Comparison of ENCODE assay signal across 9 cellular contexts in genomic region chr3:191136347-191136746, GRCh38.
DNase-seq lines count a peak whose midpoint lies in the region; ATAC-seq and TF ChIP-seq lines count a peak whose summit lies in the region.
"Had no signal": no experiment of that assay in that cellular context is flagged by ENCODE, and none has a peak within 500 bp of the region (broad histone marks: within the 10 kb centered on the region; RNA-seq: fewer than 3 reads in every experiment).

No MANE protein-coding gene starts in this region.

- H2BK5ac ChIP-seq in IMR-90 (ENCODE audit: low read depth, low read length, poor library complexity, severe bottlenecking): no peak overlapping the region

- H3K27ac ChIP-seq in IMR-90 (ENCODE audit: insufficient read depth, low read length) (no peak overlapping the region), brain microvascular endothelial cell (no peak overlapping the region), neural progenitor cell (no peak overlapping the region)

- peak; percentile 46; the same call in 1 of the 2 replicates for TF ChIP-seq RAD21 in IMR-90 (IDR thresholded peaks at IDR 0.05; ENCODE audit: low read length)

- H3K9me1 ChIP-seq in IMR-90 (ENCODE audit: insufficient read depth, low read length): no peaks in the 10 kb centered on the region

- H3K4me1 ChIP-seq in IMR-90 (ENCODE audit: control insufficient read depth, insufficient read depth, low read length) (no peaks in the 10 kb centered on the region), neural progenitor cell (peaks cover 5% of the 10 kb centered on the region)

- H3K14ac ChIP-seq in IMR-90 (replicated peaks; ENCODE audit: low read depth, low read length): no peak overlapping the region

- peaks cover 5% of the 10 kb centered on the region for H3K27me3 Mint-ChIP-seq in neural progenitor cell (ENCODE audit: insufficient read depth, low read depth)
- no peaks in the 10 kb centered on the region for H3K27me3 Mint-ChIP-seq in activated T-cell treated with anti-CD3 and anti-CD28 coated beads, Interleukin-2, amount 50 U/mL, for 24 hours
- H3K27me3 Mint-ChIP-seq: activated CD4-positive, alpha-beta memory T cell treated with anti-CD3 and anti-CD28 coated beads for 36 hours had no signal

- CTCF ChIA-PET in IMR-90 (lab: Yijun Ruan, JAX): interaction anchor here (1.4 kb wide), 1 partner anchor 12 kb away, joined by 4 read pairs; no protein-coding TSS in a partner anchor

- no TSS peak for BruUV-seq in IMR-90 (replicated peaks; lab: Mats Ljungman, UMichigan)

- no peak overlapping the region for H3K4ac ChIP-seq in IMR-90 (ENCODE audit: low read depth, low read length)

- WGBS in IMR-90 (ENCODE audit: extremely low coverage in 2 of 2, insufficient read length in 1 of 2), 2 experiments: 80% methylated on average over 2 of the region's 6 CpGs; no CpG with 5 or more reads in 1 of the 2 experiments

- in situ Hi-C loops in IMR-90 (cut with MboI; ENCODE audit: low sequenced_read_pairs) (no loop called here), brain microvascular endothelial cell (cut with HindIII; ENCODE audit: low pct_ligation_motif_present, low sequenced_read_pairs) (no loop called here)

- H2BK20ac ChIP-seq in IMR-90 (ENCODE audit: low read depth, low read length): no peak overlapping the region; the same call in 1 of the 2 replicates

- no peaks in the 10 kb centered on the region for H3K79me2 ChIP-seq in neural progenitor cell (ENCODE audit: low read depth)

- no peak for TF ChIP-seq POLR2A in IMR-90 (IDR thresholded peaks at IDR 0.05; ENCODE audit: low read depth, low read length)

- peaks cover 7% of the 10 kb centered on the region for H3K9me3 Mint-ChIP-seq in neural progenitor cell
- H3K9me3 Mint-ChIP-seq in activated T-cell treated with anti-CD3 and anti-CD28 coated beads, Interleukin-2, amount 50 U/mL, for 24 hours: peaks cover 9% of the 10 kb centered on the region

- H2AK5ac ChIP-seq in IMR-90 (ENCODE audit: low read depth, low read length): no peak overlapping the region

- H3F3A ChIP-seq in neural progenitor cell (ENCODE audit: low read depth): no peaks in the 10 kb centered on the region

- no peak overlapping the region for H3K56ac ChIP-seq in IMR-90 (ENCODE audit: extremely low read depth, insufficient read depth, low read length)

- intact Hi-C loops in IMR-90 (cut with micrococcal nuclease): loop anchor here (2.0 to 10.0 kb wide), 3 partner anchors 192 to 1306 kb away; partner anchors contain the start of gene CCDC50

- TF ChIP-seq CTCF in GM12865 (IDR thresholded peaks at IDR 0.05; ENCODE audit: insufficient read depth, low read depth, low read length, missing control alignments) (peak; percentile 27), IMR-90 (conservative IDR thresholded peaks at IDR 0.05; ENCODE audit: low read depth, low read length) (peak; percentile 44), brain microvascular endothelial cell (IDR thresholded peaks at IDR 0.05; ENCODE audit: low read depth, low read length, missing control alignments) (peak; percentile 43), neural progenitor cell (IDR thresholded peaks at IDR 0.05) (peak; percentile 35)

- no peak overlapping the region for H3K18ac ChIP-seq in IMR-90 (ENCODE audit: low read depth, low read length)

- H3K27ac Mint-ChIP-seq in neural progenitor cell: no peak overlapping the region
- H3K27ac Mint-ChIP-seq in activated T-cell treated with anti-CD3 and anti-CD28 coated beads, Interleukin-2, amount 50 U/mL, for 24 hours: no peak overlapping the region
- H3K27ac Mint-ChIP-seq: activated CD4-positive, alpha-beta memory T cell treated with anti-CD3 and anti-CD28 coated beads for 36 hours; nephron had no signal

- no peaks in the 10 kb centered on the region for H3K79me1 ChIP-seq in IMR-90 (ENCODE audit: low read depth in 1 of 2, low read length in 2 of 2)

- H3K36me3 Mint-ChIP-seq in neural progenitor cell: no peaks in the 10 kb centered on the region
- no peaks in the 10 kb centered on the region for H3K36me3 Mint-ChIP-seq in activated T-cell treated with anti-CD3 and anti-CD28 coated beads, Interleukin-2, amount 50 U/mL, for 24 hours (ENCODE audit: low read depth)

- peaks cover 2% of the 10 kb centered on the region for H3K4me1 Mint-ChIP-seq in neural progenitor cell
- H3K4me1 Mint-ChIP-seq in activated T-cell treated with anti-CD3 and anti-CD28 coated beads, Interleukin-2, amount 50 U/mL, for 24 hours (ENCODE audit: low read depth): no peaks in the 10 kb centered on the region
- H3K4me1 Mint-ChIP-seq: nephron had no signal

- H3K27me3 ChIP-seq in IMR-90 (ENCODE audit: control insufficient read depth, insufficient read depth, low read length) (no peaks in the 10 kb centered on the region), brain microvascular endothelial cell (replicated peaks) (no peaks in the 10 kb centered on the region), neural progenitor cell (no peaks in the 10 kb centered on the region)

- H3K4me3 ChIP-seq in GM12865 (ENCODE audit: low read depth, low read length): no peak overlapping the region
- no peak overlapping the region for H3K4me3 ChIP-seq in IMR-90 (ENCODE audit: insufficient read depth, low read depth, low read length)
- H3K4me3 ChIP-seq in brain microvascular endothelial cell (ENCODE audit: low read depth, low read length): no peak overlapping the region
- H3K4me3 ChIP-seq in neural progenitor cell: no peak overlapping the region

- DNase-seq in GM12865 (ENCODE audit: low read depth) (peak; percentile 44), IMR-90 (peak; percentile 18), brain microvascular endothelial cell (peak; percentile 46), neural progenitor cell (ENCODE audit: low spot score) (no peak), middle frontal gyrus (ENCODE audit: extremely low spot score, low spot score) (no peak), cerebellum (ENCODE audit: low spot score) (no peak)
- DNase-seq in activated T-cell treated with anti-CD3 and anti-CD28 coated beads, Interleukin-2, amount 50 U/mL, for 24 hours: no peak
- DNase-seq: activated CD4-positive, alpha-beta memory T cell treated with anti-CD3 and anti-CD28 coated beads for 36 hours had no signal

- H2BK15ac ChIP-seq in IMR-90 (ENCODE audit: low read depth, low read length): no peak overlapping the region

- POLR2A ChIA-PET in IMR-90 (lab: Charles Lee; ENCODE audit: unreplicated experiment): no interaction called here

- H4K91ac ChIP-seq in IMR-90 (ENCODE audit: insufficient read depth, low read depth, low read length): no peak overlapping the region

- no peak overlapping the region; the same call in 1 of the 2 replicates for H2BK120ac ChIP-seq in IMR-90 (ENCODE audit: low read depth, low read length)

- no peak overlapping the region; the same call in 1 of the 2 replicates for H4K5ac ChIP-seq in IMR-90 (ENCODE audit: low read depth, low read length)

- no peak overlapping the region for H2AFZ ChIP-seq in IMR-90 (replicated peaks; ENCODE audit: low read length, poor library complexity)
- no peak overlapping the region for H2AFZ ChIP-seq in neural progenitor cell (replicated peaks)

- no peak overlapping the region for H3K4me3 Mint-ChIP-seq in neural progenitor cell
- H3K4me3 Mint-ChIP-seq in activated T-cell treated with anti-CD3 and anti-CD28 coated beads, Interleukin-2, amount 50 U/mL, for 24 hours: no peak overlapping the region
- H3K4me3 Mint-ChIP-seq: activated CD4-positive, alpha-beta memory T cell treated with anti-CD3 and anti-CD28 coated beads for 36 hours; nephron had no signal

- H3K23ac ChIP-seq in IMR-90 (ENCODE audit: low read depth, low read length): no peak overlapping the region

- ATAC-seq in IMR-90 (ENCODE audit: low read depth): peak; percentile 49; the same call in 1 of the 2 replicates

- H4K20me1 ChIP-seq in IMR-90 (ENCODE audit: insufficient read depth, low read length) (no peaks in the 10 kb centered on the region), neural progenitor cell (ENCODE audit: low read depth) (no peaks in the 10 kb centered on the region)

- no peak overlapping the region for H4K8ac ChIP-seq in IMR-90 (ENCODE audit: low read depth in 2 of 2, low read length in 2 of 2)

- no peak overlapping the region for H2AK9ac ChIP-seq in IMR-90 (replicated peaks; ENCODE audit: low read depth, low read length, poor library complexity)

- H3K36me3 ChIP-seq in IMR-90 (ENCODE audit: control insufficient read depth, insufficient read depth, low read length) (no peaks in the 10 kb centered on the region), brain microvascular endothelial cell (replicated peaks) (no peaks in the 10 kb centered on the region), neural progenitor cell (no peaks in the 10 kb centered on the region)

- H3K4me2 ChIP-seq in IMR-90 (ENCODE audit: low read depth, low read length): no peak overlapping the region
- no peak overlapping the region for H3K4me2 ChIP-seq in neural progenitor cell

- no peaks in the 10 kb centered on the region for H3K9me3 ChIP-seq in IMR-90 (ENCODE audit: control insufficient read depth, insufficient read depth, low read length)
- no peaks in the 10 kb centered on the region for H3K9me3 ChIP-seq in neural progenitor cell (ENCODE audit: low read depth)

- H3K9ac ChIP-seq in IMR-90 (ENCODE audit: low read depth, low read length) (no peak overlapping the region), neural progenitor cell (no peak overlapping the region)

- dilution Hi-C loops in IMR-90 (cut with HindIII; ENCODE audit: low sequenced_read_pairs, unreplicated experiment): no loop called here

TF ChIP-seq in IMR-90, 13 proteins besides CTCF, POLR2A, EP300 and RAD21:
- TF ChIP-seq RCOR1 (IDR thresholded peaks at IDR 0.05; ENCODE audit: insufficient replicate concordance, low read length): no peak
- peak; percentile 20; the same call in 1 of the 2 replicates for TF ChIP-seq SMC3 (IDR thresholded peaks at IDR 0.05; ENCODE audit: low read depth, low read length)
TF ChIP-seq in IMR-90: peak in this region for 1.

Comparison
In these comparisons a context has a peak if more than half of its experiments do, and no peak if none do; other contexts are left out.
1. DNase-seq: peak in GM12865 (single experiment), IMR-90 (single experiment) and brain microvascular endothelial cell (single experiment); none in neural progenitor cell (single experiment), middle frontal gyrus (single experiment), activated T-cell treated with anti-CD3 and anti-CD28 coated beads, Interleukin-2, amount 50 U/mL, for 24 hours (single experiment) and cerebellum (single experiment).
2. Peak in every context shown above with its lines, with median percentiles within 50 percentile points of each other: CTCF ChIP-seq.